1 cellular context compared by ENCODE assay signal in the genomic region with DNA sequence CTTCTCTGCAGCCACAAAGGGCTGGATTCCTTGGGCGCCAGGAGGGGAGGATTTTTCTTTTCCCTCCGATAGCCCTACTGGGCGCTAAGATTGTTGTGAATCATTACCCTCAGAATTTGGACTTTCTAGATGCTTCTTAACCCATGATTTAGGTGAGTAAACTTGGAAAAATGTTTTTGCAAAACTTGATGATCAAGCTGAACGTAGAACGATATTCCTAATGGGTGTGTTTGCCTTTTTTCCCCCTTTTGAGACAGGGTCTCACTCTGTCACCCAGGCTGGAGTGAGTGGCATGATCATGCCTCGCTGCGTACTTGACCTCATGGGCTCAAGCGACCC.
TF ChIP-seq lines count a peak whose summit lies in the region.

No MANE protein-coding gene starts in this region.

TF ChIP-seq in endothelial cell of umbilical vein, 7 proteins besides CTCF, POLR2A, EP300 and RAD21:
- TF ChIP-seq, protein P1, sequence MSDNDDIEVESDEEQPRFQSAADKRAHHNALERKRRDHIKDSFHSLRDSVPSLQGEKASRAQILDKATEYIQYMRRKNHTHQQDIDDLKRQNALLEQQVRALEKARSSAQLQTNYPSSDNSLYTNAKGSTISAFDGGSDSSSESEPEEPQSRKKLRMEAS (IDR thresholded peaks at IDR 0.05; ENCODE audit: insufficient read depth, insufficient read length) = no peak
- TF ChIP-seq JUN (IDR thresholded peaks at IDR 0.05; ENCODE audit: borderline replicate concordance, insufficient read depth, insufficient read length, low read depth) (no peak), POLR2AphosphoS5 (IDR thresholded peaks at IDR 0.05; ENCODE audit: insufficient read depth, low read depth, low read length) (no peak), EZH2 (IDR thresholded peaks at IDR 0.05; ENCODE audit: borderline replicate concordance, low read depth, low read length, severe bottlenecking) (no peak), GATA2 (IDR thresholded peaks at IDR 0.05; ENCODE audit: insufficient read depth, insufficient read length, low read depth, low read length) (no peak)
